1 cellular context compared by ENCODE assay signal in the genomic region with DNA sequence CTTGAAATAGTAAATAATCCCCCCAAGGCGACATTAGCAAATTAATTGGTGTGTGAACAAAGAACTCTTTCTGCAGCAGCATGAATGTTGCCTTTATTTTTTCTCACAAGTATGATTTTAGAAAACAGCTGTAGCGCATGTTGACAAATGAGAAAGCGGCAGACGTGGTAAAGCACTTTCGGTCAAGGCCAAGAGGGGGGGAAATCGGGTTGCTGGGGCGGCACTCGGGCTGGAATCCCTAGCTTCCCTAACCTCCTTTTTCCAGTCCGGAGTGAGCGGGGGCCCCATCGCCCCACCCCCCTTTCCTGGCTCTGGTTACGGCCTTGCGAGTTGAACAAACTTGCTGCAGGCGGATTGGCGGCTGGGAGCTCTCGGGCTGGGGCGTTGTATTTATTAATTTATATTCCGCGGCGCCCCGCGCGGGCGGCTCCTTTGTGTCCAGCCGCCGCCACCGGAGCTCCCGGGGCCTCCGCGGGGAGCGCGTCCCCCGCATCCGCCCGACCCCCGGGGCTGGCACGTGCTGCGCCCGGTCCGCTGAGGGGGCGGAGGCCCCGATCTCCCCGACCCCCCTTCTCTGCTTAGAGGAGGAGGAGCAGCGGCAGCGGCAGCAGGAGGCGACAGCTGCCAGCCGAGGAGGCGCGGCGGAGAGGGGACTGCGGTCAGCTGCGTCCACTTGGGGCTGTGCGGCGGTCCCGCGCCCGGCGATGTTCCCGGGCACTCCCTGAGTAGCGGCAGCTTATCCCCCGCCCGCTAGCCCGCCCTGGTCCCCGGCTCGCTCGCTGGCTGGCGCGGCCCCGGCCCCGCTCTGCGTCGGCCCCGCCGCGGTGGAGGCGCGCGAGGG.
TF ChIP-seq lines count a peak whose summit lies in the region.

A gene with protein sequence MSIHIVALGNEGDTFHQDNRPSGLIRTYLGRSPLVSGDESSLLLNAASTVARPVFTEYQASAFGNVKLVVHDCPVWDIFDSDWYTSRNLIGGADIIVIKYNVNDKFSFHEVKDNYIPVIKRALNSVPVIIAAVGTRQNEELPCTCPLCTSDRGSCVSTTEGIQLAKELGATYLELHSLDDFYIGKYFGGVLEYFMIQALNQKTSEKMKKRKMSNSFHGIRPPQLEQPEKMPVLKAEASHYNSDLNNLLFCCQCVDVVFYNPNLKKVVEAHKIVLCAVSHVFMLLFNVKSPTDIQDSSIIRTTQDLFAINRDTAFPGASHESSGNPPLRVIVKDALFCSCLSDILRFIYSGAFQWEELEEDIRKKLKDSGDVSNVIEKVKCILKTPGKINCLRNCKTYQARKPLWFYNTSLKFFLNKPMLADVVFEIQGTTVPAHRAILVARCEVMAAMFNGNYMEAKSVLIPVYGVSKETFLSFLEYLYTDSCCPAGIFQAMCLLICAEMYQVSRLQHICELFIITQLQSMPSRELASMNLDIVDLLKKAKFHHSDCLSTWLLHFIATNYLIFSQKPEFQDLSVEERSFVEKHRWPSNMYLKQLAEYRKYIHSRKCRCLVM (plus strand): TSS at position 607 of the 841 bp plus-strand sequence. CDS start 347 bp downstream, outside the sequence.

TF ChIP-seq in HepG2, 621 proteins besides CTCF, POLR2A, EP300 and RAD21 (continued from another document and continues in another):
- TF ChIP-seq, protein P1, sequence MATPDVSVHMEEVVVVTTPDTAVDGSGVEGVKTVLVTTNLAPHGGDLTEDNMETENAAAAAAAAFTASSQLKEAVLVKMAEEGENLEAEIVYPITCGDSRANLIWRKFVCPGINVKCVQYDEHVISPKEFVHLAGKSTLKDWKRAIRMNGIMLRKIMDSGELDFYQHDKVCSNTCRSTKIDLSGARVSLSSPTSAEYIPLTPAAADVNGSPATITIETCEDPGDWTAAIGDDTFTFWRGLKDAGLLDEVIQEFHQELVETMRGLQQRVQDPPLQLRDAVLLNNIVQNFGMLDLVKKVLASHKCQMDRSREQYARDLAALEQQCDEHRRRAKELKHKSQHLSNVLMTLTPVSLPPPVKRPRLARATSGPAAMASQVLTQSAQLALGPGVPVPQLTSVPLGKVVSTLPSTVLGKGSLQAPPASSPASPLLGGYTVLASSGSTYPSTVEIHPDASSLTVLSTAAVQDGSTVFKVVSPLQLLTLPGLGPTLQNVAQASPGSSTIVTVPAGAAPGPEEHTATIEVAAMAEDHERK (CRISPR knock-in tag; IDR thresholded peaks at IDR 0.05; ENCODE audit: low read depth), result no peak
- TF ChIP-seq, protein P2, sequence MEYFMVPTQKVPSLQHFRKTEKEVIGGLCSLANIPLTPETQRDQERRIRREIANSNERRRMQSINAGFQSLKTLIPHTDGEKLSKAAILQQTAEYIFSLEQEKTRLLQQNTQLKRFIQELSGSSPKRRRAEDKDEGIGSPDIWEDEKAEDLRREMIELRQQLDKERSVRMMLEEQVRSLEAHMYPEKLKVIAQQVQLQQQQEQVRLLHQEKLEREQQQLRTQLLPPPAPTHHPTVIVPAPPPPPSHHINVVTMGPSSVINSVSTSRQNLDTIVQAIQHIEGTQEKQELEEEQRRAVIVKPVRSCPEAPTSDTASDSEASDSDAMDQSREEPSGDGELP (IDR thresholded peaks at IDR 0.05; ENCODE audit: borderline replicate concordance, low read depth), result peak; percentile 91
- TF ChIP-seq, protein P3, sequence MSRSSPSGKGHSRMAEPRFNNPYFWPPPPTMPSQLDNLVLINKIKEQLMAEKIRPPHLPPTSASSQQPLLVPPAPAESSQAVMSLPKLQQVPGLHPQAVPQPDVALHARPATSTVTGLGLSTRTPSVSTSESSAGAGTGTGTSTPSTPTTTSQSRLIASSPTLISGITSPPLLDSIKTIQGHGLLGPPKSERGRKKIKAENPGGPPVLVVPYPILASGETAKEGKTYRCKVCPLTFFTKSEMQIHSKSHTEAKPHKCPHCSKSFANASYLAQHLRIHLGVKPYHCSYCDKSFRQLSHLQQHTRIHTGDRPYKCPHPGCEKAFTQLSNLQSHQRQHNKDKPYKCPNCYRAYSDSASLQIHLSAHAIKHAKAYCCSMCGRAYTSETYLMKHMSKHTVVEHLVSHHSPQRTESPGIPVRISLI (CRISPR knock-in tag; IDR thresholded peaks at IDR 0.05; ENCODE audit: borderline replicate concordance), result no peak
- no peak; the same call in 1 of the 2 replicates for TF ChIP-seq ZNF33B (CRISPR knock-in tag; IDR thresholded peaks at IDR 0.05)
- no peak for TF ChIP-seq ZFP41 (CRISPR knock-in tag; IDR thresholded peaks at IDR 0.05; ENCODE audit: borderline replicate concordance)
- no peak for TF ChIP-seq ZNF451 (CRISPR knock-in tag; IDR thresholded peaks at IDR 0.05)
- TF ChIP-seq ZNF30 (CRISPR knock-in tag; IDR thresholded peaks at IDR 0.05), result no peak
- TF ChIP-seq ZNF713 (CRISPR knock-in tag; IDR thresholded peaks at IDR 0.05), result no peak
- TF ChIP-seq, protein P4, sequence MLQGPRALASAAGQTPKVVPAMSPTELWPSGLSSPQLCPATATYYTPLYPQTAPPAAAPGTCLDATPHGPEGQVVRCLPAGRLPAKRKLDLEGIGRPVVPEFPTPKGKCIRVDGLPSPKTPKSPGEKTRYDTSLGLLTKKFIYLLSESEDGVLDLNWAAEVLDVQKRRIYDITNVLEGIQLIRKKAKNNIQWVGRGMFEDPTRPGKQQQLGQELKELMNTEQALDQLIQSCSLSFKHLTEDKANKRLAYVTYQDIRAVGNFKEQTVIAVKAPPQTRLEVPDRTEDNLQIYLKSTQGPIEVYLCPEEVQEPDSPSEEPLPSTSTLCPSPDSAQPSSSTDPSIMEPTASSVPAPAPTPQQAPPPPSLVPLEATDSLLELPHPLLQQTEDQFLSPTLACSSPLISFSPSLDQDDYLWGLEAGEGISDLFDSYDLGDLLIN (CRISPR knock-in tag; IDR thresholded peaks at IDR 0.05; ENCODE audit: borderline replicate concordance), result no peak
- TF ChIP-seq ZNF263 (CRISPR knock-in tag; IDR thresholded peaks at IDR 0.05), result no peak; the same call in 1 of the 2 replicates
- no peak for TF ChIP-seq ZNF260 (CRISPR knock-in tag; IDR thresholded peaks at IDR 0.05; ENCODE audit: borderline replicate concordance, low read depth)
- TF ChIP-seq, protein P5, sequence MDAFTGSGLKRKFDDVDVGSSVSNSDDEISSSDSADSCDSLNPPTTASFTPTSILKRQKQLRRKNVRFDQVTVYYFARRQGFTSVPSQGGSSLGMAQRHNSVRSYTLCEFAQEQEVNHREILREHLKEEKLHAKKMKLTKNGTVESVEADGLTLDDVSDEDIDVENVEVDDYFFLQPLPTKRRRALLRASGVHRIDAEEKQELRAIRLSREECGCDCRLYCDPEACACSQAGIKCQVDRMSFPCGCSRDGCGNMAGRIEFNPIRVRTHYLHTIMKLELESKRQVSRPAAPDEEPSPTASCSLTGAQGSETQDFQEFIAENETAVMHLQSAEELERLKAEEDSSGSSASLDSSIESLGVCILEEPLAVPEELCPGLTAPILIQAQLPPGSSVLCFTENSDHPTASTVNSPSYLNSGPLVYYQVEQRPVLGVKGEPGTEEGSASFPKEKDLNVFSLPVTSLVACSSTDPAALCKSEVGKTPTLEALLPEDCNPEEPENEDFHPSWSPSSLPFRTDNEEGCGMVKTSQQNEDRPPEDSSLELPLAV (CRISPR knock-in tag; conservative IDR thresholded peaks at IDR 0.05; ENCODE audit: low read depth), result no peak
- TF ChIP-seq, protein P6, sequence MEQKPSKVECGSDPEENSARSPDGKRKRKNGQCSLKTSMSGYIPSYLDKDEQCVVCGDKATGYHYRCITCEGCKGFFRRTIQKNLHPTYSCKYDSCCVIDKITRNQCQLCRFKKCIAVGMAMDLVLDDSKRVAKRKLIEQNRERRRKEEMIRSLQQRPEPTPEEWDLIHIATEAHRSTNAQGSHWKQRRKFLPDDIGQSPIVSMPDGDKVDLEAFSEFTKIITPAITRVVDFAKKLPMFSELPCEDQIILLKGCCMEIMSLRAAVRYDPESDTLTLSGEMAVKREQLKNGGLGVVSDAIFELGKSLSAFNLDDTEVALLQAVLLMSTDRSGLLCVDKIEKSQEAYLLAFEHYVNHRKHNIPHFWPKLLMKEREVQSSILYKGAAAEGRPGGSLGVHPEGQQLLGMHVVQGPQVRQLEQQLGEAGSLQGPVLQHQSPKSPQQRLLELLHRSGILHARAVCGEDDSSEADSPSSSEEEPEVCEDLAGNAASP (CRISPR knock-in tag; IDR thresholded peaks at IDR 0.05; ENCODE audit: borderline replicate concordance), result no peak; the same call in 1 of the 2 replicates
- TF ChIP-seq ZFP62 (CRISPR knock-in tag; IDR thresholded peaks at IDR 0.05), result no peak
- TF ChIP-seq, protein P7, sequence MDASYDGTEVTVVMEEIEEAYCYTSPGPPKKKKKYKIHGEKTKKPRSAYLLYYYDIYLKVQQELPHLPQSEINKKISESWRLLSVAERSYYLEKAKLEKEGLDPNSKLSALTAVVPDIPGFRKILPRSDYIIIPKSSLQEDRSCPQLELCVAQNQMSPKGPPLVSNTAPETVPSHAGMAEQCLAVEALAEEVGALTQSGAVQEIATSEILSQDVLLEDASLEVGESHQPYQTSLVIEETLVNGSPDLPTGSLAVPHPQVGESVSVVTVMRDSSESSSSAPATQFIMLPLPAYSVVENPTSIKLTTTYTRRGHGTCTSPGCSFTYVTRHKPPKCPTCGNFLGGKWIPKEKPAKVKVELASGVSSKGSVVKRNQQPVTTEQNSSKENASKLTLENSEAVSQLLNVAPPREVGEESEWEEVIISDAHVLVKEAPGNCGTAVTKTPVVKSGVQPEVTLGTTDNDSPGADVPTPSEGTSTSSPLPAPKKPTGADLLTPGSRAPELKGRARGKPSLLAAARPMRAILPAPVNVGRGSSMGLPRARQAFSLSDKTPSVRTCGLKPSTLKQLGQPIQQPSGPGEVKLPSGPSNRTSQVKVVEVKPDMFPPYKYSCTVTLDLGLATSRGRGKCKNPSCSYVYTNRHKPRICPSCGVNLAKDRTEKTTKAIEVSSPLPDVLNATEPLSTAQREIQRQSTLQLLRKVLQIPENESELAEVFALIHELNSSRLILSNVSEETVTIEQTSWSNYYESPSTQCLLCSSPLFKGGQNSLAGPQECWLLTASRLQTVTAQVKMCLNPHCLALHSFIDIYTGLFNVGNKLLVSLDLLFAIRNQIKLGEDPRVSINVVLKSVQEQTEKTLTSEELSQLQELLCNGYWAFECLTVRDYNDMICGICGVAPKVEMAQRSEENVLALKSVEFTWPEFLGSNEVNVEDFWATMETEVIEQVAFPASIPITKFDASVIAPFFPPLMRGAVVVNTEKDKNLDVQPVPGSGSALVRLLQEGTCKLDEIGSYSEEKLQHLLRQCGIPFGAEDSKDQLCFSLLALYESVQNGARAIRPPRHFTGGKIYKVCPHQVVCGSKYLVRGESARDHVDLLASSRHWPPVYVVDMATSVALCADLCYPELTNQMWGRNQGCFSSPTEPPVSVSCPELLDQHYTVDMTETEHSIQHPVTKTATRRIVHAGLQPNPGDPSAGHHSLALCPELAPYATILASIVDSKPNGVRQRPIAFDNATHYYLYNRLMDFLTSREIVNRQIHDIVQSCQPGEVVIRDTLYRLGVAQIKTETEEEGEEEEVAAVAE (CRISPR knock-in tag; IDR thresholded peaks at IDR 0.05; ENCODE audit: borderline replicate concordance), result no peak
- no peak for TF ChIP-seq ZKSCAN8 (CRISPR knock-in tag; IDR thresholded peaks at IDR 0.05; ENCODE audit: borderline replicate concordance)
- TF ChIP-seq THAP11 (CRISPR knock-in tag; IDR thresholded peaks at IDR 0.05), result peak; percentile 42; the same call in 1 of the 2 replicates
- TF ChIP-seq, protein P8, sequence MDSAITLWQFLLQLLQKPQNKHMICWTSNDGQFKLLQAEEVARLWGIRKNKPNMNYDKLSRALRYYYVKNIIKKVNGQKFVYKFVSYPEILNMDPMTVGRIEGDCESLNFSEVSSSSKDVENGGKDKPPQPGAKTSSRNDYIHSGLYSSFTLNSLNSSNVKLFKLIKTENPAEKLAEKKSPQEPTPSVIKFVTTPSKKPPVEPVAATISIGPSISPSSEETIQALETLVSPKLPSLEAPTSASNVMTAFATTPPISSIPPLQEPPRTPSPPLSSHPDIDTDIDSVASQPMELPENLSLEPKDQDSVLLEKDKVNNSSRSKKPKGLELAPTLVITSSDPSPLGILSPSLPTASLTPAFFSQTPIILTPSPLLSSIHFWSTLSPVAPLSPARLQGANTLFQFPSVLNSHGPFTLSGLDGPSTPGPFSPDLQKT (CRISPR knock-in tag; IDR thresholded peaks at IDR 0.05; ENCODE audit: borderline replicate concordance), result no peak
- no peak for TF ChIP-seq ZSCAN29 (CRISPR knock-in tag; conservative IDR thresholded peaks at IDR 0.05)
- TF ChIP-seq MEIS1 (CRISPR knock-in tag; IDR thresholded peaks at IDR 0.05; ENCODE audit: borderline replicate concordance), result peak; percentile 36; the same call in 1 of the 2 replicates
- TF ChIP-seq, protein P9, sequence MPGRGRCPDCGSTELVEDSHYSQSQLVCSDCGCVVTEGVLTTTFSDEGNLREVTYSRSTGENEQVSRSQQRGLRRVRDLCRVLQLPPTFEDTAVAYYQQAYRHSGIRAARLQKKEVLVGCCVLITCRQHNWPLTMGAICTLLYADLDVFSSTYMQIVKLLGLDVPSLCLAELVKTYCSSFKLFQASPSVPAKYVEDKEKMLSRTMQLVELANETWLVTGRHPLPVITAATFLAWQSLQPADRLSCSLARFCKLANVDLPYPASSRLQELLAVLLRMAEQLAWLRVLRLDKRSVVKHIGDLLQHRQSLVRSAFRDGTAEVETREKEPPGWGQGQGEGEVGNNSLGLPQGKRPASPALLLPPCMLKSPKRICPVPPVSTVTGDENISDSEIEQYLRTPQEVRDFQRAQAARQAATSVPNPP (CRISPR knock-in tag; IDR thresholded peaks at IDR 0.05), result no peak
- no peak; the same call in 1 of the 2 replicates for TF ChIP-seq MTF2 (CRISPR knock-in tag; IDR thresholded peaks at IDR 0.05; ENCODE audit: borderline replicate concordance)
- TF ChIP-seq ZNF672 (CRISPR knock-in tag; IDR thresholded peaks at IDR 0.05), result no peak
- no peak; the same call in 1 of the 2 replicates for TF ChIP-seq ZNF441 (CRISPR knock-in tag; IDR thresholded peaks at IDR 0.05; ENCODE audit: borderline replicate concordance)
- TF ChIP-seq CREB1 (IDR thresholded peaks at IDR 0.05), result no peak
- TF ChIP-seq CREB1 (CRISPR knock-in tag; IDR thresholded peaks at IDR 0.05), result no peak
- TF ChIP-seq, protein P10, sequence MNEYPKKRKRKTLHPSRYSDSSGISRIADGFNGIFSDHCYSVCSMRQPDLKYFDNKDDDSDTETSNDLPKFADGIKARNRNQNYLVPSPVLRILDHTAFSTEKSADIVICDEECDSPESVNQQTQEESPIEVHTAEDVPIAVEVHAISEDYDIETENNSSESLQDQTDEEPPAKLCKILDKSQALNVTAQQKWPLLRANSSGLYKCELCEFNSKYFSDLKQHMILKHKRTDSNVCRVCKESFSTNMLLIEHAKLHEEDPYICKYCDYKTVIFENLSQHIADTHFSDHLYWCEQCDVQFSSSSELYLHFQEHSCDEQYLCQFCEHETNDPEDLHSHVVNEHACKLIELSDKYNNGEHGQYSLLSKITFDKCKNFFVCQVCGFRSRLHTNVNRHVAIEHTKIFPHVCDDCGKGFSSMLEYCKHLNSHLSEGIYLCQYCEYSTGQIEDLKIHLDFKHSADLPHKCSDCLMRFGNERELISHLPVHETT (CRISPR knock-in tag; conservative IDR thresholded peaks at IDR 0.05), result peak; percentile 92
- TF ChIP-seq SIX4 (CRISPR knock-in tag; IDR thresholded peaks at IDR 0.05), result peak; percentile 76
